ENCODE assay signal across 1 cellular context in genomic region chr21:44359431-44359830, GRCh38. TPM values are rescaled to one million over a fixed set of nuclear protein-coding genes. Genes with fewer than 3 reads are reported as not detected.
"Had no signal": no experiment of that assay in that cellular context is flagged by ENCODE, and none has a peak within 500 bp of the region (broad histone marks: within the 10 kb centered on the region; RNA-seq: fewer than 3 reads in every experiment).

No MANE protein-coding gene starts in this region.

RNA-seq across cellular contexts. Expression of gene TRPM2, which starts 6.0 kb away (rescaled TPM):
- total RNA-seq: myocyte had no signal
